In genomic region chr5:172983542-172984243, GRCh38 we compare ENCODE assay signal across 8 cellular contexts. TPM values are rescaled to one million over a fixed set of nuclear protein-coding genes. Genes with fewer than 3 reads are reported as not detected.
DNase-seq lines count a peak whose midpoint lies in the region; ATAC-seq lines count a peak whose summit lies in the region.

Gene ATP6V0E1 (plus strand): TSS chr5:172983771. CDS start chr5:172983861, 90 bp downstream.

- POLR2A ChIA-PET in activated CD8-positive, alpha-beta memory T cell treated with anti-CD3 and anti-CD28 coated beads for 36 hours (lab: Charles Lee), result interaction anchor here (0.5 to 2.0 kb wide), 17 partner anchors 11 to 212 kb away, joined by 3 to 26 read pairs (median 3); partner anchors contain the start of genes BNIP1 and RPL26L1

- DNase-seq in COLO668 (lab: John Stamatoyannopoulos, UW; ENCODE audit: unreplicated experiment) (peak; percentile 89), HS-5 (ENCODE audit: low read depth) (peak; percentile 62), NOMO-1 (lab: John Stamatoyannopoulos, UW; ENCODE audit: unreplicated experiment in 2 of 2) (peak; percentile 84 to 88), lung microvascular endothelial cell (ENCODE audit: low read depth in 2 of 2) (peak; percentile 93 to 94)
- peak; percentile 89 for DNase-seq in effector CD8-positive, alpha-beta T cell (lab: John Stamatoyannopoulos, UW)
- DNase-seq in stimulated activated CD4-positive, alpha-beta T cell treated with anti-CD3 and anti-CD28 coated beads, TNF-alpha, amount 100 ng/mL, for 48 hours (ENCODE audit: low read depth in 3 of 3), result peak; percentile 91 to 95 (median 93)

- CTCF ChIA-PET in activated CD8-positive, alpha-beta memory T cell treated with anti-CD3 and anti-CD28 coated beads for 36 hours (lab: Charles Lee), result interaction anchor here (0.6 to 2.0 kb wide), 21 partner anchors 11 to 346 kb away, joined by 3 to 13 read pairs (median 4); partner anchors contain the start of genes BNIP1 and RPL26L1

- ATAC-seq in GM19468 (IDR thresholded peaks at IDR 0.05; ENCODE audit: extremely low read depth, unreplicated experiment), result peak; percentile 68

RNA-seq across cellular contexts. Expression of gene ATP6V0E1, which starts in this region (rescaled TPM):
- total RNA-seq in activated CD8-positive, alpha-beta memory T cell treated with anti-CD3 and anti-CD28 coated beads for 36 hours, result 100 to 1,000 TPM; 155 TPM
- total RNA-seq in lung microvascular endothelial cell, result 318 and 553 TPM in 2 replicates

Comparison
In these comparisons a context has a peak if more than half of its experiments do, and no peak if none do; other contexts are left out.
1. Peak in every context shown above with its lines: DNase-seq and ATAC-seq.